In genomic region chr1:7528386-7529031, GRCh38 we compare ENCODE assay signal across 12 cellular contexts.
"Had no signal": no experiment of that assay in that cellular context is flagged by ENCODE, and none has a peak within 500 bp of the region (broad histone marks: within the 10 kb centered on the region; RNA-seq: fewer than 3 reads in every experiment).

No MANE protein-coding gene starts in this region.

- DNase-seq: activated CD4-positive, alpha-beta memory T cell treated with anti-CD3 and anti-CD28 coated beads, Interleukin-2, amount 10 ng/mL, durations not matched to agents 7 days and 5 days; activated CD4-positive, alpha-beta T cell treated with anti-CD3 and anti-CD28 coated beads for 36 hours; activated gamma-delta T cell; activated T-cell treated with anti-CD3 and anti-CD28 coated beads, Interleukin-2, amount 50 U/mL, for 48 hours; anterior cingulate cortex; foreskin melanocyte; T-cell; T1000; thyroid gland had no signal

- FAIRE-seq: islet of Langerhans had no signal

- ATAC-seq: activated CD4-positive, alpha-beta T cell treated with anti-CD3 and anti-CD28 coated beads for 36 hours; left lung; stimulated activated effector memory CD8-positive, alpha-beta T cell treated with anti-CD3 and anti-CD28 coated beads, Interleukin-12 subunit alpha, Interleukin-12 subunit beta, amount 100 ng/mL, for 72 hours; T-cell had no signal
